ENCODE assay signal across 24 cellular contexts in genomic region chr22:35345808-35346505, GRCh38.
"Had no signal": no experiment of that assay in that cellular context is flagged by ENCODE, and none has a peak within 500 bp of the region (broad histone marks: within the 10 kb centered on the region; RNA-seq: fewer than 3 reads in every experiment).

No MANE protein-coding gene starts in this region.

- H3K27me3 ChIP-seq: esophagus squamous epithelium, gastroesophageal sphincter, hepatocyte, sigmoid colon, suprapubic skin, tibial artery had no signal

- H2AFZ ChIP-seq: hepatocyte, parathyroid adenoma had no signal

- H3K4me2 ChIP-seq: hepatocyte had no signal

- H3K27ac ChIP-seq: epithelial cell of prostate, esophagus squamous epithelium, gastroesophageal sphincter, hepatocyte, parathyroid adenoma, psoas muscle, sigmoid colon, suprapubic skin, tibial artery had no signal

- H3K9ac ChIP-seq: parathyroid adenoma had no signal

- H3K9me3 ChIP-seq: esophagus squamous epithelium, gastroesophageal sphincter, psoas muscle, sigmoid colon, suprapubic skin, tibial artery had no signal

- H3K4me3 ChIP-seq: esophagus squamous epithelium, gastroesophageal sphincter, hepatocyte, psoas muscle, sigmoid colon, suprapubic skin, tibial artery had no signal

- ATAC-seq: activated CD8-positive, alpha-beta T cell treated with anti-CD3 and anti-CD28 coated beads for 36 hours; activated T-cell treated with anti-CD3 and anti-CD28 coated beads, Interleukin-2, amount 50 U/mL, for 4 hours; activated T-helper 17 cell treated with anti-CD3 and anti-CD28 coated beads, Interleukin-2, amount 50 U/mL, for 72 hours; gastroesophageal sphincter; left cardiac atrium; psoas muscle had no signal

- H3K79me2 ChIP-seq: hepatocyte, parathyroid adenoma had no signal

- DNase-seq: activated B cell treated with CpG ODN at 0.5 μM for 24 hours; activated CD4-positive, alpha-beta T cell treated with anti-CD3 and anti-CD28 coated beads, Interleukin-2, amount 50 U/mL, for 1 hour; activated CD8-positive, alpha-beta T cell treated with anti-CD3 and anti-CD28 coated beads for 36 hours; activated T-cell treated with anti-CD3 and anti-CD28 coated beads, Interleukin-2, amount 50 U/mL, for 4 hours; esophagus squamous epithelium; islet precursor cell; left cardiac atrium; mammary epithelial cell; naive B cell; nephron progenitor cell; nucleus accumbens; psoas muscle; sigmoid colon; small intestine; stimulated activated CD4-positive, alpha-beta T cell treated with anti-CD3 and anti-CD28 coated beads, Interleukin-4, amount 100 ng/mL, for 24 hours; stimulated activated naive CD4-positive, alpha-beta T cell; T-helper 2 cell; tibial artery had no signal
